ENCODE assay signal across 9 cellular contexts in the genomic region with DNA sequence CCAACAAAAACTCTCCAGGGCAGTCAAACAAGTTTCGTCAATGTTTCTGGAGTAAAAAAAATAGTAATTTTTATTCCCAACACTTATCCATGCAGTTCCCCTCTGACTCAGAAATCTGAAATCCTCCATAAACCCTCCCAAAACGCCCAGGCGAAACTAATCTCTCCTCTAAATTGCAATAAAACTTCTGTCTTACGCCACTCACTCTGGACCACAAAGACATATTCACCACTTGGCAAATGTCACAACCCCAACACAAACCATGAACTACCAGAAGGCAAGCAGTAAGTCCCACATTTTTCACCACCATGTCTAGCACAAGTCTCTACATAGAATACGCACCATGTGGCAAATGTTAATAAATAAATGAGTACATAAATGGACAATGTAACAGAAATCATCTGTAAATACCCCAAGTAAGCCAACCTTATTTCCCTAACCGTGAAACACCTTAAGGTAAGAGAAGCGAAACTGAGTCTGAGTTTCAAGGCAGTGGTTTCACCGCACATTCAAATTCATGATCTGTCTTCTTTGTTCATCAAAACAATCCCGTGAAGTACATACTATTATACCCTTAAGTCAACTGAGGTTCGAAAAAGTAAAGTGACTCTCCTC. TPM values are rescaled to one million over a fixed set of nuclear protein-coding genes. Genes with fewer than 3 reads are reported as not detected.
DNase-seq lines count a peak whose midpoint lies in the region; ATAC-seq and TF ChIP-seq lines count a peak whose summit lies in the region.
"Had no signal": no experiment of that assay in that cellular context is flagged by ENCODE, and none has a peak within 500 bp of the region (broad histone marks: within the 10 kb centered on the region; RNA-seq: fewer than 3 reads in every experiment).

No MANE protein-coding gene starts in this region.

- no peaks in the 10 kb centered on the region for H3K27me3 ChIP-seq in CD4-positive, alpha-beta T cell (ENCODE audit: control insufficient read depth, insufficient read depth, low read length)
- H3K27me3 ChIP-seq in muscle layer of duodenum (ENCODE audit: low read depth, low read length), result no peaks in the 10 kb centered on the region
- H3K27me3 ChIP-seq: SJSA1 had no signal

- H3K27ac Mint-ChIP-seq in CD4-positive, alpha-beta T cell, result no peak overlapping the region
- peak overlapping the region; percentile 27 for H3K27ac Mint-ChIP-seq in activated CD8-positive, alpha-beta T cell treated with anti-CD3 and anti-CD28 coated beads for 36 hours

- H3K4me3 Mint-ChIP-seq in CD4-positive, alpha-beta T cell, result peak overlapping the region; percentile 88
- H3K4me3 Mint-ChIP-seq in activated CD8-positive, alpha-beta T cell treated with anti-CD3 and anti-CD28 coated beads for 36 hours, result peak overlapping the region; percentile 92

- DNase-seq in CD4-positive, alpha-beta T cell, result no peak
- DNase-seq in activated CD8-positive, alpha-beta T cell treated with anti-CD3 and anti-CD28 coated beads for 36 hours, result no peak
- DNase-seq in Ammon's horn (ENCODE audit: low spot score) (no peak), substantia nigra (lab: John Stamatoyannopoulos, UW) (no peak), NCI-H524 treated with DMSO at 0.1 percent for 48 hours (lab: John Stamatoyannopoulos, UW) (no peak)

- POLR2A ChIA-PET in CD4-positive, alpha-beta T cell (lab: Charles Lee), result no interaction called here
- POLR2A ChIA-PET in activated CD8-positive, alpha-beta T cell treated with anti-CD3 and anti-CD28 coated beads for 36 hours (lab: Charles Lee), result interaction anchor here (1.0 kb wide), 1 partner anchor 10 kb away, joined by 4 read pairs; no protein-coding TSS in a partner anchor

- H3K4me1 ChIP-seq in muscle layer of duodenum (ENCODE audit: control insufficient read depth in 1 of 2, insufficient read depth in 2 of 2, low read length in 2 of 2), result peaks cover 0 to 4% of the 10 kb centered on the region in 2 donors

- H3K27me3 Mint-ChIP-seq in CD4-positive, alpha-beta T cell, result no peaks in the 10 kb centered on the region
- H3K27me3 Mint-ChIP-seq in activated CD8-positive, alpha-beta T cell treated with anti-CD3 and anti-CD28 coated beads for 36 hours, result no peaks in the 10 kb centered on the region

- intact Hi-C loops in CD4-positive, alpha-beta T cell (cut with DNase I, micrococcal nuclease), result no loop called here
- intact Hi-C loops in activated CD8-positive, alpha-beta T cell treated with anti-CD3 and anti-CD28 coated beads for 36 hours (cut with micrococcal nuclease), result no loop called here

- H3K27ac ChIP-seq in CD4-positive, alpha-beta T cell (ENCODE audit: low read depth, low read length), result no peak overlapping the region
- H3K27ac ChIP-seq in muscle layer of duodenum (ENCODE audit: low read length) (no peak overlapping the region), substantia nigra (ENCODE audit: low read depth, low read length, poor library complexity, severe bottlenecking) (no peak overlapping the region)
- H3K27ac ChIP-seq: SJSA1 had no signal

- ATAC-seq in CD4-positive, alpha-beta T cell (ENCODE audit: poor library complexity), result no peak
- peak; percentile 27 for ATAC-seq in GM19324 (IDR thresholded peaks at IDR 0.05; ENCODE audit: low FRiP score, unreplicated experiment)
- peak; percentile 29 for ATAC-seq in HG03342 (IDR thresholded peaks at IDR 0.05; ENCODE audit: unreplicated experiment)
- no peak for ATAC-seq in activated CD8-positive, alpha-beta T cell treated with anti-CD3 and anti-CD28 coated beads for 36 hours

- H3K4me3 ChIP-seq in muscle layer of duodenum (ENCODE audit: low read depth in 1 of 2, low read length in 2 of 2), result peak overlapping the region; percentile 79 to 97

- H3K36me3 ChIP-seq in muscle layer of duodenum (ENCODE audit: control insufficient read depth in 1 of 2, insufficient read depth in 2 of 2, low read length in 2 of 2), result no peaks in the 10 kb centered on the region

- CTCF ChIA-PET in CD4-positive, alpha-beta T cell (lab: Charles Lee), result no interaction called here
- CTCF ChIA-PET in activated CD8-positive, alpha-beta T cell treated with anti-CD3 and anti-CD28 coated beads for 36 hours (lab: Charles Lee), result no interaction called here

- H3K4me1 Mint-ChIP-seq in CD4-positive, alpha-beta T cell (ENCODE audit: low read depth), result peaks cover 37% of the 10 kb centered on the region
- peaks cover 37% of the 10 kb centered on the region for H3K4me1 Mint-ChIP-seq in activated CD8-positive, alpha-beta T cell treated with anti-CD3 and anti-CD28 coated beads for 36 hours (ENCODE audit: low read depth)

- no peaks in the 10 kb centered on the region for H3K9me3 Mint-ChIP-seq in CD4-positive, alpha-beta T cell
- no peaks in the 10 kb centered on the region for H3K9me3 Mint-ChIP-seq in activated CD8-positive, alpha-beta T cell treated with anti-CD3 and anti-CD28 coated beads for 36 hours

- H3K9me3 ChIP-seq in CD4-positive, alpha-beta T cell (ENCODE audit: control insufficient read depth, low read length), result no peaks in the 10 kb centered on the region
- H3K9me3 ChIP-seq in muscle layer of duodenum (ENCODE audit: control insufficient read depth in 1 of 2, low read length in 2 of 2), result no peaks in the 10 kb centered on the region
- H3K9me3 ChIP-seq: SJSA1 had no signal

- peaks cover 20% of the 10 kb centered on the region for H3K36me3 Mint-ChIP-seq in CD4-positive, alpha-beta T cell (ENCODE audit: low read depth)
- peaks cover 8% of the 10 kb centered on the region for H3K36me3 Mint-ChIP-seq in activated CD8-positive, alpha-beta T cell treated with anti-CD3 and anti-CD28 coated beads for 36 hours (ENCODE audit: low read depth)

- TF ChIP-seq CTCF in CD4-positive, alpha-beta T cell (IDR thresholded peaks at IDR 0.05), result no peak
- no peak for TF ChIP-seq CTCF in activated CD8-positive, alpha-beta T cell treated with anti-CD3 and anti-CD28 coated beads for 36 hours (IDR thresholded peaks at IDR 0.05)

RNA-seq across cellular contexts. Expression of a gene that starts 1.6 kb away (rescaled TPM):
- 1 to 10 TPM; 5.6 to 6.6 TPM for total RNA-seq in CD4-positive, alpha-beta T cell
- total RNA-seq in activated CD8-positive, alpha-beta T cell treated with anti-CD3 and anti-CD28 coated beads for 36 hours, result 10 to 100 TPM; 29.5 to 31.1 TPM

Comparison
In these comparisons a context has a peak if more than half of its experiments do, and no peak if none do; other contexts are left out.
1. ATAC-seq: peak in GM19324 (single experiment) and HG03342 (single experiment); none in CD4-positive, alpha-beta T cell (single experiment) and activated CD8-positive, alpha-beta T cell treated with anti-CD3 and anti-CD28 coated beads for 36 hours (single experiment).
2. RNA of a gene that starts 1.6 kb away (total RNA-seq): 29.5 to 31.1 TPM in activated CD8-positive, alpha-beta T cell treated with anti-CD3 and anti-CD28 coated beads for 36 hours; 5.6 to 6.6 TPM in CD4-positive, alpha-beta T cell; every median in the first group is over 4 times any median in the second.